8 cellular contexts compared by ENCODE assay signal in the genomic region with DNA sequence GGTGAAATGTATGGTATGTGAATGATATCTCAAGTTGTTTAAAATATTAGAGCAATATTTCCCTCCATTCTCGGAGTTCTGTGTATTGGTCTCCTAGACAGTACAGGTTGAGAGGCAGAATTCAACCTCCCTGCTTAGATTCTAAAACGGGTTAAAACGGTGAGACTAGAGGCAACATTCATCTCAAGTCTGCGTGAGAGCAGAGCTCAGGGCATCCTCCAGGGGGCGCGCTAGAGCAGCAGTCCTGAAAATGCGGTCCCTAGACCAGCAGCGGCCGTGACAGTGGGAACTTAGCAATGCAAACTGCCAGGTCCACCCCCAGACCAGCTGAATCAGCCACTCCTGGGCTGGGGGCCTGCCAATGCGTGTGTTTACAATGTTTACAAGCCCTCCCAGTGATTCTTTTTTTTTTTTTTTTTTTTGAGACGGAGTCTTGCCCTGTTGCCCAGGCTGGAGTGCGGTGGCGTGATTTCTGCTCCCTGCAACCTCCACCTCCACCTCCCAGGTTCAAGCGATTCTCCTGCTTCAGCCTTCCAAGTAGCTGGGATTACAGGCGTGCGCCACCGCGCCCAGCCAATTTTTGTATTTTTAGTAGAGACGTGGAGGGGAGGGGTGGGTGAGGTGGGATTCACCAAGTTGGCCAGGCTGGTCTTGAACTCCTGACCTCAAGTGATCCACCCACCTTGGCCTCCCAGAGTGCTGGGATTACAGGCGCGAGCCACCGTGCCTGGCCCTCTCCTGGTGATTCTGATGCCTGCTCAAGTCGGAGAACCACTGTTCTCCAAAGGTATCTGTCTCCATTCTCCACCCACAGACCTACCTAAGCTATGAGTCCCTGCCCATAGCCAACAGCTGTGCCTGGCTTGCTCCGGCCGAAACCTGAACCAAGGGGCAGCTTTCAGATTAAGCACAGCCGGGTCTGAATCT. TPM values are rescaled to one million over a fixed set of nuclear protein-coding genes. Genes with fewer than 3 reads are reported as not detected.
DNase-seq lines count a peak whose midpoint lies in the region; ATAC-seq, FAIRE-seq and TF ChIP-seq lines count a peak whose summit lies in the region.

No MANE protein-coding gene starts in this region.

- ATAC-seq in GM19438 (IDR thresholded peaks at IDR 0.05; ENCODE audit: low read depth, unreplicated experiment) (peak; percentile 62), HG03045 (IDR thresholded peaks at IDR 0.05; ENCODE audit: unreplicated experiment) (no peak)

- H3K27ac ChIP-seq in breast epithelium: no peak overlapping the region
- H3K27ac ChIP-seq in kidney (ENCODE audit: low read depth in 2 of 2, low read length in 2 of 2): no peak overlapping the region

- H3K36me3 ChIP-seq in breast epithelium (no peaks in the 10 kb centered on the region), kidney (ENCODE audit: control insufficient read depth in 1 of 2, insufficient read depth in 2 of 2, low read length in 2 of 2) (no peaks in the 10 kb centered on the region)

- no peaks in the 10 kb centered on the region for H3K9me3 ChIP-seq in breast epithelium
- no peaks in the 10 kb centered on the region for H3K9me3 ChIP-seq in kidney (ENCODE audit: control insufficient read depth in 1 of 2, low read length in 2 of 2)

- H3K9ac ChIP-seq in kidney (ENCODE audit: low read length in 2 of 2): no peak overlapping the region

- TF ChIP-seq CTCF in AG10803 (conservative IDR thresholded peaks at IDR 0.05; ENCODE audit: low read length): peak; percentile 95
- TF ChIP-seq CTCF in breast epithelium (IDR thresholded peaks at IDR 0.05): peak; percentile 70 to 89 (median 82)
- TF ChIP-seq CTCF in kidney (IDR thresholded peaks at IDR 0.05; ENCODE audit: borderline replicate concordance, extremely low read depth, insufficient read depth): peak; percentile 89

- no peaks in the 10 kb centered on the region for H3K27me3 ChIP-seq in breast epithelium

- H3K4me1 ChIP-seq in breast epithelium (no peaks in the 10 kb centered on the region), kidney (ENCODE audit: control insufficient read depth in 1 of 2, insufficient read depth in 1 of 2, low read depth in 1 of 2, low read length in 2 of 2) (no peaks in the 10 kb centered on the region)

- DNase-seq in AG10803 (ENCODE audit: low read depth): peak; percentile 68
- peak; percentile 20 for DNase-seq in NCI-H1105 treated with DMSO at 0.1 percent for 48 hours (lab: John Stamatoyannopoulos, UW)
- DNase-seq in activated CD4-positive, CD25-positive, alpha-beta regulatory T cell treated with anti-CD3 and anti-CD28 coated beads, Interleukin-2, amount 50 U/mL, for 16 hours (ENCODE audit: low read depth, low spot score): peak; percentile 69
- DNase-seq in breast epithelium (ENCODE audit: low spot score in 2 of 2): peak; percentile 40 to 78
- DNase-seq in kidney: peak; percentile 84
- peak; percentile 67 for DNase-seq in stimulated activated CD4-positive, alpha-beta T cell treated with anti-CD3 and anti-CD28 coated beads, Interleukin-2, amount 100 ng/mL, for 4 hours (ENCODE audit: low read depth)

- H3K4me3 ChIP-seq in AG10803 (ENCODE audit: low read length): no peak overlapping the region
- no peak overlapping the region for H3K4me3 ChIP-seq in breast epithelium
- no peak overlapping the region for H3K4me3 ChIP-seq in kidney (ENCODE audit: low read length in 2 of 2)

- TF ChIP-seq POLR2A in breast epithelium (IDR thresholded peaks at IDR 0.05): no peak

- FAIRE-seq in kidney (lab: Jason Lieb, UNC): no peak

- intact Hi-C loops in breast epithelium (cut with DNase I; ENCODE audit: low total_unique reads) (loop anchor here (1.0 kb wide), 1 partner anchor 12 kb away; no protein-coding TSS in a partner anchor), kidney (cut with DNase I) (loop anchor here (10.0 kb wide), 1 partner anchor 52 kb away; no protein-coding TSS in a partner anchor)

RNA-seq across cellular contexts. Expression of gene KLHL36, which starts 24.2 kb away (rescaled TPM):
- total RNA-seq in breast epithelium (10 to 100 TPM; 51.5 to 61.4 (median 59.4) TPM), kidney (76.6 TPM)
- polyA plus RNA-seq in kidney (ENCODE audit: insufficient read depth, low read depth, low replicate concordance): 13.7 TPM

RNA-seq across cellular contexts. Expression of gene USP10, which starts 27.3 kb away (rescaled TPM):
- total RNA-seq in breast epithelium: 10 to 100 TPM; 30.4 to 70.8 (median 51.5) TPM
- 79.5 TPM for total RNA-seq in kidney
- 36.8 TPM for polyA plus RNA-seq in kidney (ENCODE audit: insufficient read depth, low read depth, low replicate concordance)

RNA-seq across cellular contexts. Expression of gene COTL1, which starts 54.7 kb away (rescaled TPM):
- total RNA-seq in breast epithelium: 10 to 100 TPM; 22.0 to 49.2 (median 44.6) TPM
- total RNA-seq in kidney: 122 TPM
- 136 TPM for polyA plus RNA-seq in kidney (ENCODE audit: insufficient read depth, low read depth, low replicate concordance)

Comparison
In these comparisons a context has a peak if more than half of its experiments do, and no peak if none do; other contexts are left out.
1. DNase-seq: peak in every context shown above with its lines; median percentile 84 in kidney; 69 in activated CD4-positive, CD25-positive, alpha-beta regulatory T cell treated with anti-CD3 and anti-CD28 coated beads, Interleukin-2, amount 50 U/mL, for 16 hours; 68 in AG10803; 67 in stimulated activated CD4-positive, alpha-beta T cell treated with anti-CD3 and anti-CD28 coated beads, Interleukin-2, amount 100 ng/mL, for 4 hours; 59 in breast epithelium; 20 in NCI-H1105 treated with DMSO at 0.1 percent for 48 hours.